11 cellular contexts compared by ENCODE assay signal in the genomic region with DNA sequence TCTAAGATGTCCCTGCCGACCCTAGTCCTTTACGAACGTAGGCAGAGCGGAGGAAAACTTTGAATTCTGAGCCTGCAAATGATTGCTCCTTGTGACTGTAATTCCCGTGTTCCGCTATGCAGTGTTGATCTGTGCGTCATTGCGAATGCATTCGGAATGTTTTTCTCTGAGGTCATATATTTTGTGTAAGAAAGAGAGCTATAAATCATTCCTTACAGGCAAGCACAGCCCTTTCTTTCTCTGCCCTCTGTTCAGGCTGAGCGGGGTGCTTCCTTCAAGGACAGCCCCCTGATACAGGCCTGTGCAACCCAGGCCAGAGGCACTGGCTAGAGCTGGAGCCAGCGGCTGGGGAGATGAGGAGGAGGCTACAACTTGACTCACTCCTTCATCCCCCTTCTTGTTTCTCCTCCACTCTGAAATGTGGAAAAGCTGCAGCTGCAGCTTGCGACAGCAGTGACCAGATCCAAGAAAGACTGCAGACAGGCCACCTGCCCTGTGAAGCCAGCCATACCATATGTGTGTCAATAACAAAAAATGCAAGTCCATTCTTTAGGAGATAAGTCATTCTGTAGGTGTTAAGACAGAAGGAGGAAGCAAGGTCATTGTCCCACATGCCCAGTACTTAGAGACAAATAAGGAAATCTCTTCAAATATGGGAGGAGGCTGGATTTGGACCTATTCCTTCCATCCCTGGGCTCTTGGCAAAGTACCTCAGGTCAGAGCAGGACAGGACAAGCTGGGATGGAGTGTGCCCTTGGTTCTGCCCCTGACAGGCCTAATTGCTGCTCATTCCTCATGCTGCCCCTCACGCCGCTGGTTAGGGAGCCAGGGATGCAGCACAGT.
A peak's percentile ranks its signal among the peaks of the same experiment; 100 is the strongest.
DNase-seq lines count a peak whose midpoint lies in the region; ATAC-seq, FAIRE-seq and TF ChIP-seq lines count a peak whose summit lies in the region.
"Had no signal": no experiment of that assay in that cellular context is flagged by ENCODE, and none has a peak within 500 bp of the region (broad histone marks: within the 10 kb centered on the region; RNA-seq: fewer than 3 reads in every experiment).

No MANE protein-coding gene starts in this region.

- peak overlapping the region; percentile 66 for H4K8ac ChIP-seq in mesenchymal stem cell (ENCODE audit: low read length)

- TF ChIP-seq CTCF in upper lobe of right lung (IDR thresholded peaks at IDR 0.05), result no peak

- H2AFZ ChIP-seq in mesenchymal stem cell (ENCODE audit: low read depth, low read length), result peak overlapping the region; percentile 37

- H3K4me1 ChIP-seq in mesenchymal stem cell (ENCODE audit: control insufficient read depth, insufficient read depth, low read depth, low read length), result peaks cover 19% of the 10 kb centered on the region
- H3K4me1 ChIP-seq in upper lobe of right lung, result no peaks in the 10 kb centered on the region

- H3K36me3 ChIP-seq in mesenchymal stem cell (ENCODE audit: control insufficient read depth in 1 of 2, insufficient read depth in 2 of 2, low read depth in 1 of 2, low read length in 2 of 2), result no peaks in the 10 kb centered on the region
- no peaks in the 10 kb centered on the region for H3K36me3 ChIP-seq in upper lobe of right lung

- H3K14ac ChIP-seq in mesenchymal stem cell (ENCODE audit: low read length in 2 of 2), result peak overlapping the region in 1 of 2 experiments; percentile 98

- H3K18ac ChIP-seq in mesenchymal stem cell (ENCODE audit: low read depth in 1 of 2, low read length in 2 of 2), result peak overlapping the region; percentile 86 to 96

- H2BK15ac ChIP-seq in mesenchymal stem cell (ENCODE audit: low read depth, poor library complexity, severe bottlenecking), result peak overlapping the region; percentile 31

- ATAC-seq in upper lobe of right lung (peak; percentile 22), left lobe of liver (no peak)
- ATAC-seq: natural killer cell had no signal

- DNase-seq in HTR-8/SVneo (ENCODE audit: insufficient read length, low spot score) (peak; percentile 54), cerebellar cortex (ENCODE audit: low spot score) (peak; percentile 22), mesenchymal stem cell (peak; percentile 95), upper lobe of right lung (no peak), DMS79 treated with DMSO at 0.1 percent for 48 hours (lab: John Stamatoyannopoulos, UW) (no peak), left lobe of liver (ENCODE audit: low spot score) (no peak)
- no peak for DNase-seq in stimulated activated CD4-positive, alpha-beta T cell treated with anti-CD3 and anti-CD28 coated beads, Interleukin-12 subunit alpha, Interleukin-12 subunit beta, amount 100 ng/mL, for 4 hours
- DNase-seq: activated naive CD8-positive, alpha-beta T cell treated with anti-CD3 and anti-CD28 coated beads, Interleukin-2, amount 10 ng/mL, durations not matched to agents 7 days and 5 days; KBM-7; natural killer cell had no signal

- WGBS in mesenchymal stem cell, result 10% methylated on average over 11 of the region's 14 CpGs

- H2BK120ac ChIP-seq in mesenchymal stem cell (ENCODE audit: low read depth, low read length), result no peak overlapping the region

- H3K9ac ChIP-seq in mesenchymal stem cell (ENCODE audit: low read length), result no peak overlapping the region

- H3K4me3 ChIP-seq in mesenchymal stem cell (ENCODE audit: insufficient read depth in 1 of 2, low read depth in 1 of 2, low read length in 2 of 2) (no peak overlapping the region), upper lobe of right lung (no peak overlapping the region)

- H2AK5ac ChIP-seq in mesenchymal stem cell (ENCODE audit: low read length, severe bottlenecking), result peak overlapping the region; percentile 99

- no peak overlapping the region for H3K4me2 ChIP-seq in mesenchymal stem cell (ENCODE audit: low read length, poor library complexity, severe bottlenecking)

- H3K79me1 ChIP-seq in mesenchymal stem cell (replicated peaks; ENCODE audit: low read length, poor library complexity, severe bottlenecking), result peaks cover 15% of the 10 kb centered on the region

- H3K9me3 ChIP-seq in mesenchymal stem cell (ENCODE audit: control insufficient read depth, low read length), result no peaks in the 10 kb centered on the region
- no peaks in the 10 kb centered on the region for H3K9me3 ChIP-seq in upper lobe of right lung

- peak overlapping the region; percentile 96 for H2BK5ac ChIP-seq in mesenchymal stem cell (ENCODE audit: low read depth, low read length, poor library complexity, severe bottlenecking)

- peak; percentile 95 for FAIRE-seq in HTR-8/SVneo (lab: Jason Lieb, UNC)
- FAIRE-seq: frontal cortex had no signal

- H3K27me3 ChIP-seq in mesenchymal stem cell (ENCODE audit: control insufficient read depth in 1 of 2, insufficient read depth in 1 of 2, low read length in 2 of 2) (no peaks in the 10 kb centered on the region), upper lobe of right lung (no peaks in the 10 kb centered on the region)

- peak overlapping the region; percentile 64 to 75 for H2BK12ac ChIP-seq in mesenchymal stem cell (ENCODE audit: low read length in 2 of 2)

- H3K27ac ChIP-seq in mesenchymal stem cell (ENCODE audit: low read length, poor library complexity, severe bottlenecking), result peak overlapping the region; percentile 95
- no peak overlapping the region for H3K27ac ChIP-seq in upper lobe of right lung

- H4K91ac ChIP-seq in mesenchymal stem cell (ENCODE audit: low read length), result no peak overlapping the region

- H3K4ac ChIP-seq in mesenchymal stem cell (ENCODE audit: low read depth in 1 of 2, low read length in 2 of 2), result peak overlapping the region; percentile 20 to 65

- no peak overlapping the region for H3K23ac ChIP-seq in mesenchymal stem cell (ENCODE audit: low read length in 2 of 2)

- intact Hi-C loops in upper lobe of right lung (cut with DNase I), result no loop called here

Comparison
In these comparisons a context has a peak if more than half of its experiments do, and no peak if none do; other contexts are left out.
1. DNase-seq: peak in HTR-8/SVneo (single experiment), cerebellar cortex (single experiment) and mesenchymal stem cell (single experiment); none in upper lobe of right lung (single experiment), DMS79 treated with DMSO at 0.1 percent for 48 hours (single experiment), stimulated activated CD4-positive, alpha-beta T cell treated with anti-CD3 and anti-CD28 coated beads, Interleukin-12 subunit alpha, Interleukin-12 subunit beta, amount 100 ng/mL, for 4 hours (single experiment) and left lobe of liver (single experiment).